In genomic region chr2:99337164-99337930, GRCh38 we compare ENCODE assay signal across 8 cellular contexts. TPM values are rescaled to one million over a fixed set of nuclear protein-coding genes. Genes with fewer than 3 reads are reported as not detected.
DNase-seq lines count a peak whose midpoint lies in the region; ATAC-seq and TF ChIP-seq lines count a peak whose summit lies in the region.

TSS of gene EIF5B (plus strand) at chr2:99337389. CDS start at chr2:99337555, 166 bp downstream.

- H3K36me3 ChIP-seq in DOHH2 (ENCODE audit: control insufficient read depth, low read length) (peaks cover 23% of the 10 kb centered on the region), PC-9 (ENCODE audit: low read depth) (peaks cover 16% of the 10 kb centered on the region), muscle layer of colon (ENCODE audit: insufficient read depth, low read length) (peaks cover 5% of the 10 kb centered on the region)

- H3F3A ChIP-seq in DOHH2 (ENCODE audit: control insufficient read depth, insufficient read depth) (peaks cover 6% of the 10 kb centered on the region), PC-9 (ENCODE audit: insufficient read depth, low read depth) (peaks cover 16% of the 10 kb centered on the region)

- no peak within 1 kb of the TSS for H3K27ac Mint-ChIP-seq in activated T-cell treated with anti-CD3 and anti-CD28 coated beads, Interleukin-2, amount 50 U/mL, for 24 hours

- H3K9me3 ChIP-seq in DOHH2 (ENCODE audit: control insufficient read depth, insufficient read depth, low read length) (no peaks in the 10 kb centered on the region), PC-9 (ENCODE audit: insufficient read depth, low read depth) (no peaks in the 10 kb centered on the region), muscle layer of colon (ENCODE audit: low read length) (no peaks in the 10 kb centered on the region)

- POLR2A ChIA-PET in PC-9 (lab: Charles Lee; ENCODE audit: unreplicated experiment), result interaction anchor here (0.5 to 1.6 kb wide), 11 partner anchors 19 to 1484 kb away, joined by 3 to 12 read pairs (median 4); partner anchors contain the start of genes LIPT1, MITD1, MRPL30 and PDCL3

- H3K4me1 Mint-ChIP-seq in activated T-cell treated with anti-CD3 and anti-CD28 coated beads, Interleukin-2, amount 50 U/mL, for 24 hours (ENCODE audit: low read depth), result peaks cover 52% of the 10 kb centered on the region

- peaks cover 47% of the 10 kb centered on the region for H3K4me1 ChIP-seq in DOHH2 (ENCODE audit: control insufficient read depth, low read length)
- H3K4me1 ChIP-seq in PC-9 (replicated peaks; ENCODE audit: insufficient read depth), result peaks cover 29% of the 10 kb centered on the region
- H3K4me1 ChIP-seq in muscle layer of colon (ENCODE audit: insufficient read depth, low read length), result peaks cover 20% of the 10 kb centered on the region

- no TSS peak for BruUV-seq in PC-9 (replicated peaks; lab: Mats Ljungman, UMichigan)

- peak within 1 kb of the TSS; percentile 96 for H2AFZ ChIP-seq in PC-9

- peak within 1 kb of the TSS; percentile 83 for H3K4me3 ChIP-seq in DOHH2 (ENCODE audit: low read length)
- H3K4me3 ChIP-seq in PC-9, result peak within 1 kb of the TSS; percentile 79
- H3K4me3 ChIP-seq in muscle layer of colon (ENCODE audit: low read depth in 1 of 2, low read length in 2 of 2), result peak within 1 kb of the TSS; percentile 86 to 100

- H4K20me1 ChIP-seq in DOHH2 (ENCODE audit: control insufficient read depth, insufficient read depth, low read depth, low read length) (peaks cover 22% of the 10 kb centered on the region), PC-9 (ENCODE audit: insufficient read depth) (peaks cover 57% of the 10 kb centered on the region)

- TF ChIP-seq CTCF in DOHH2 (IDR thresholded peaks at IDR 0.05; ENCODE audit: low read depth, low read length, poor library complexity, severe bottlenecking), result peak; percentile 91
- TF ChIP-seq CTCF in PC-9 (conservative IDR thresholded peaks at IDR 0.05), result peak; percentile 75; the same call in 1 of the 2 replicates

- no peaks in the 10 kb centered on the region for H3K9me3 Mint-ChIP-seq in activated T-cell treated with anti-CD3 and anti-CD28 coated beads, Interleukin-2, amount 50 U/mL, for 24 hours

- H3K27ac ChIP-seq in DOHH2 (ENCODE audit: low read depth, low read length), result peak within 1 kb of the TSS; percentile 75
- H3K27ac ChIP-seq in PC-9, result peak within 1 kb of the TSS; percentile 77
- peak within 1 kb of the TSS; percentile 96 for H3K27ac ChIP-seq in muscle layer of colon (ENCODE audit: low read depth, low read length)

- CTCF ChIA-PET in PC-9 (lab: Charles Lee), result interaction anchor here (0.6 to 2.3 kb wide), 4 partner anchors 66 to 1726 kb away, joined by 3 to 12 read pairs (median 4); partner anchors contain the start of genes MITD1 and MRPL30

- peak within 1 kb of the TSS; percentile 88 for H3K9ac ChIP-seq in muscle layer of colon (ENCODE audit: low read length)

- DNase-seq in KG1 (lab: John Stamatoyannopoulos, UW) (peak; percentile 96), PC-9 (peak; percentile 91 to 95)
- peak; percentile 94 for DNase-seq in activated T-cell treated with anti-CD3 and anti-CD28 coated beads, Interleukin-2, amount 50 U/mL, for 24 hours
- DNase-seq in stimulated activated CD8-positive, alpha-beta memory T cell treated with anti-CD3 and anti-CD28 coated beads, Interleukin-7, amount 100 ng/mL, for 1 hour (ENCODE audit: low read depth in 2 of 2), result peak; percentile 82 to 83

- intact Hi-C loops in PC-9 (cut with micrococcal nuclease; ENCODE audit: unreplicated experiment), result loop anchor here (10.0 kb wide), 1 partner anchor 1227 kb away; the partner anchor contains the start of gene PDCL3

- H3K27me3 ChIP-seq in DOHH2 (ENCODE audit: control insufficient read depth, low read length) (no peaks in the 10 kb centered on the region), PC-9 (ENCODE audit: insufficient read depth, low read depth) (no peaks in the 10 kb centered on the region), muscle layer of colon (ENCODE audit: control insufficient read depth in 1 of 2, insufficient read depth in 2 of 2, low read length in 2 of 2) (no peaks in the 10 kb centered on the region)

- peak within 1 kb of the TSS; percentile 85 for H3K4me2 ChIP-seq in DOHH2 (ENCODE audit: low read length)
- peak within 1 kb of the TSS; percentile 97 for H3K4me2 ChIP-seq in PC-9

- H3K4me3 Mint-ChIP-seq in activated T-cell treated with anti-CD3 and anti-CD28 coated beads, Interleukin-2, amount 50 U/mL, for 24 hours, result no peak within 1 kb of the TSS

- H3K9me2 ChIP-seq in DOHH2 (replicated peaks; ENCODE audit: control insufficient read depth, low read length) (no peaks in the 10 kb centered on the region), PC-9 (ENCODE audit: insufficient read depth) (no peaks in the 10 kb centered on the region)

- H3K27me3 Mint-ChIP-seq in activated T-cell treated with anti-CD3 and anti-CD28 coated beads, Interleukin-2, amount 50 U/mL, for 24 hours, result no peaks in the 10 kb centered on the region

- peaks cover 92% of the 10 kb centered on the region for H3K79me2 ChIP-seq in DOHH2 (ENCODE audit: control insufficient read depth, low read length)
- H3K79me2 ChIP-seq in PC-9 (ENCODE audit: low read depth), result peaks cover 87% of the 10 kb centered on the region

- H3K36me3 Mint-ChIP-seq in activated T-cell treated with anti-CD3 and anti-CD28 coated beads, Interleukin-2, amount 50 U/mL, for 24 hours (ENCODE audit: low read depth), result peaks cover 28% of the 10 kb centered on the region

- ATAC-seq in GM21737 (IDR thresholded peaks at IDR 0.05; ENCODE audit: unreplicated experiment) (peak; percentile 56), esophagus mucosa (peak; percentile 88)

RNA-seq across cellular contexts. Expression of gene EIF5B, which starts in this region (rescaled TPM):
- total RNA-seq in PC-9 (2021) (53.4 and 56.7 TPM in 2 replicates), esophagus mucosa (24.7 TPM)

Comparison
In these comparisons a context has a peak if more than half of its experiments do, and no peak if none do; other contexts are left out.
1. Peak in every context shown above with its lines: DNase-seq, ATAC-seq, H3K4me3 ChIP-seq and H3K27ac ChIP-seq.